ENCODE assay signal across 15 cellular contexts in the genomic region with DNA sequence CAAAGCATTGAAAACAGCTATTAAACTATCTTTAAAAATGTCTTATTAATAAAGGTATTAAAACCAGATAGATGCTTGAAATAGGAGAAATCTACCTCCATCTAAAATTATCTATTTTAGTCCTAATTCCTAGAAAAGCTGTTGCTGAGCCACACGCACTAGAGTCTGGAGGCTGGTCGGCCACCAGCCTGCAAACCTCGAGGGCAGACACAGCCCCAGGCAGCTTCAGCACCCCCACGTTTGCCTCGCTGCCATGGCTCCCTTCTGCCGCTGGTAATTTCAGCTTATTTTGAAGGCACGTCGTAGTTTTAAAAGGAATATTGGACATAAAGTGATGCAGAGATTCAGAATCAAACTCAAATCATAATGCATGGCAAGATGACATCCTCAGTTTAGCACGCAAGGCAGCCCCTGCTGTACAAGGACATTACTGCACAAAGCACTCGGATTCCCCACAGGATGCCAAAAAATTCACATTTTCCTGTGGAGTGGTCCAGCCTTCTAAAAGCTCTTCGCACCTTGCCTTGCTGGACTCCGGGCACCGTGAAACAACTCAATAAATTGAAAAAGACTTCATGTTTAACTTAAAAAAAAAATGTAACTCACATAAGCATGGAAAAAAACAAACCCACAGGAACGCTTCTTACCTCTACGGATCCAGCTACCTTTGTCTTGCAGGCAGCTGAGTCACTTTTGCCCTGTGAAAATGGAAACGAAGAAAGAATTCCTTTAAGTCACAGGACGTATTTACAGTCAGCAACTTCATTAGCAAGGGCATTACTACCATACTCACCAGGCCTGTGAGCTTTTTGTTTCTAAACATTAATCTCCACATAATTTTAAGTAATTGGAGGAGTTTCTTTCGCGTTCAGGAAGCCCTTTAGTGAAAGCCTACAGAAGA.
DNase-seq lines count a peak whose midpoint lies in the region; ATAC-seq and TF ChIP-seq lines count a peak whose summit lies in the region.
"Had no signal": no experiment of that assay in that cellular context is flagged by ENCODE, and none has a peak within 500 bp of the region (broad histone marks: within the 10 kb centered on the region; RNA-seq: fewer than 3 reads in every experiment).

No MANE protein-coding gene starts in this region.

- POLR2A ChIA-PET in AG04449 (lab: Yijun Ruan, JAX) = no interaction called here

- no peaks in the 10 kb centered on the region for H3K9me2 ChIP-seq in GM23248 (ENCODE audit: insufficient read depth)

- peaks cover 22% of the 10 kb centered on the region for H3K27me3 ChIP-seq in GM23248 (replicated peaks; ENCODE audit: insufficient read depth)
- H3K27me3 ChIP-seq: sigmoid colon had no signal

- DNase-seq in AG04449 (ENCODE audit: low read depth, low spot score) (no peak), GM23248 (peak; percentile 34), astrocyte of the spinal cord (ENCODE audit: low read depth, low spot score) (no peak), islet precursor cell (peak; percentile 49), mucosa of gallbladder (ENCODE audit: low spot score) (no peak), NOMO-1 treated with dmso at 0.1 percent for 144 hours (lab: John Stamatoyannopoulos, UW; ENCODE audit: unreplicated experiment) (no peak)
- DNase-seq: CD4-positive, CD25-positive, alpha-beta regulatory T cell; gastrocnemius medialis; kidney; NCI-H1436; SHP77; sigmoid colon; stomach had no signal

- no peak overlapping the region for H3K9ac ChIP-seq in GM23248

- H3K4me3 ChIP-seq in AG04449 (ENCODE audit: low read depth, low read length) (no peak overlapping the region), GM23248 (no peak overlapping the region), astrocyte of the spinal cord (ENCODE audit: low read depth, low read length) (no peak overlapping the region)
- H3K4me3 ChIP-seq: gastrocnemius medialis, sigmoid colon, stomach had no signal

- 61 to 63% methylated on average over 19 of the region's 19 CpGs for WGBS in GM23248 (ENCODE audit: low coverage in 1 of 2, low lambda C conversion rate in 2 of 2, missing lambda C conversion rate in 2 of 2), 2 experiments

- no peaks in the 10 kb centered on the region for H3K36me3 ChIP-seq in GM23248 (ENCODE audit: low read depth)
- H3K36me3 ChIP-seq: gastrocnemius medialis, sigmoid colon, stomach had no signal

- TF ChIP-seq CTCF in AG04449 (IDR thresholded peaks at IDR 0.05; ENCODE audit: insufficient read depth, low read length, missing control alignments) = peak; percentile 27
- TF ChIP-seq CTCF in astrocyte of the spinal cord (IDR thresholded peaks at IDR 0.05; ENCODE audit: low read depth, low read length) = peak; percentile 34

- no peaks in the 10 kb centered on the region for H3K4me1 ChIP-seq in GM23248 (ENCODE audit: insufficient read depth)
- H3K4me1 ChIP-seq: gastrocnemius medialis, sigmoid colon had no signal

- H3K79me2 ChIP-seq in GM23248 (ENCODE audit: insufficient read depth) = no peaks in the 10 kb centered on the region

- H3K27ac ChIP-seq in GM23248 = no peak overlapping the region
- H3K27ac ChIP-seq: gastrocnemius medialis, sigmoid colon, stomach had no signal

- CTCF ChIA-PET in AG04449 (lab: Yijun Ruan, JAX) = interaction anchor here (0.7 to 14.4 kb wide), 10 partner anchors 8 to 410 kb away, joined by 3 to 163 read pairs (median 4); no protein-coding TSS in a partner anchor

- H3K9me3 ChIP-seq in GM23248 (ENCODE audit: low read depth) = no peaks in the 10 kb centered on the region
- H3K9me3 ChIP-seq: gastrocnemius medialis, sigmoid colon, stomach had no signal

- H2AFZ ChIP-seq in GM23248 = no peak overlapping the region

- H3F3A ChIP-seq in GM23248 (ENCODE audit: insufficient read depth) = no peaks in the 10 kb centered on the region

- H4K20me1 ChIP-seq in GM23248 (ENCODE audit: insufficient read depth) = no peaks in the 10 kb centered on the region

- no peak for ATAC-seq in HG03159 (IDR thresholded peaks at IDR 0.05; ENCODE audit: unreplicated experiment)
- no peak for ATAC-seq in GM21381 (IDR thresholded peaks at IDR 0.05; ENCODE audit: unreplicated experiment)
- ATAC-seq: gastrocnemius medialis had no signal

- no peak overlapping the region for H3K4me2 ChIP-seq in GM23248 (ENCODE audit: unreplicated experiment)

- in situ Hi-C loops in GM23248 (cut with MboI) = no loop called here
- in situ Hi-C loops in astrocyte of the spinal cord (cut with HindIII; ENCODE audit: low sequenced_read_pairs) = no loop called here

Comparison
In these comparisons a context has a peak if more than half of its experiments do, and no peak if none do; other contexts are left out.
1. DNase-seq: peak in GM23248 (single experiment) and islet precursor cell (single experiment); none in AG04449 (single experiment), astrocyte of the spinal cord (single experiment), mucosa of gallbladder (single experiment) and NOMO-1 treated with dmso at 0.1 percent for 144 hours (single experiment).